1 cellular context compared by ENCODE assay signal in the genomic region with DNA sequence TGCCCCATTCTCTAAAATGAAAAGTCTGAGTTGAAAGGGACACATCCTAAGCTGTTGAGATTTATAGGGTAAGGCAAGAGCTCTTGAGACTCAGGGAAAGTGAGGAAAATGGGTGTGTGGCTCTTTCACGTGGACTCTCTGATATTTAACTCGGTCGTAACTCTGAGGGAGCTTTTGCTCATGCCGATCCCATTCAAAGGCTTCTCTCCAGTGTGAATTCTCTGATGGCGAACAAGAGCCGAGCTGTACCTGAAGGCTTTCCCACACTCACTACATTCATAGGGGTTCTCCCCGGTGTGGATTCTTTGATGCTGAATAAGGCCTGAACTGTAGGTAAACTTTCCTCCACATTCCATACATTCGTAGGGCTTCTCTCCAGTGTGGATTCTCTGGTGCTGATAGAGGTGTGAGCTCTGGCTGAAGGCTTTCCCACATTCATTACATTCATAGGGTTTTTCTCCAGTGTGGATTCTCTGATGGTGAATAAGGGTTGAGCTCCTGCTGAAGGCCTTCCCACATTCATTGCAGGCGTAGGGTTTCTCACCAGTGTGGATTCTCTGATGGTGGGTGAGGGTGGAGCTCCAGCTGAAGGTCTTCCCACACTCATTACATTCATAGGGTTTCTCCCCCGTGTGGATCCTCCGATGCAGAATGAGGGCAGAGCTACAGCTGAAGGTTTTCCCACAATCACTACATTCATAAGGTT.
TF ChIP-seq lines count a peak whose summit lies in the region.

No MANE protein-coding gene starts in this region.

TF ChIP-seq in HEK293, 187 proteins besides CTCF, POLR2A, EP300 and RAD21 (continued from another document):
- TF ChIP-seq INSM2 (tag by site-specific recombination; IDR thresholded peaks at IDR 0.05) (no peak), SETDB1 (IDR thresholded peaks at IDR 0.05; ENCODE audit: insufficient read length, low read length) (peak; percentile 100), ZNF280D (tag by site-specific recombination; IDR thresholded peaks at IDR 0.05) (peak; percentile 70; the same call in 1 of the 2 replicates)
TF ChIP-seq in HEK293: peak in this region for 3.
